ENCODE assay signal across 16 cellular contexts in the genomic region with DNA sequence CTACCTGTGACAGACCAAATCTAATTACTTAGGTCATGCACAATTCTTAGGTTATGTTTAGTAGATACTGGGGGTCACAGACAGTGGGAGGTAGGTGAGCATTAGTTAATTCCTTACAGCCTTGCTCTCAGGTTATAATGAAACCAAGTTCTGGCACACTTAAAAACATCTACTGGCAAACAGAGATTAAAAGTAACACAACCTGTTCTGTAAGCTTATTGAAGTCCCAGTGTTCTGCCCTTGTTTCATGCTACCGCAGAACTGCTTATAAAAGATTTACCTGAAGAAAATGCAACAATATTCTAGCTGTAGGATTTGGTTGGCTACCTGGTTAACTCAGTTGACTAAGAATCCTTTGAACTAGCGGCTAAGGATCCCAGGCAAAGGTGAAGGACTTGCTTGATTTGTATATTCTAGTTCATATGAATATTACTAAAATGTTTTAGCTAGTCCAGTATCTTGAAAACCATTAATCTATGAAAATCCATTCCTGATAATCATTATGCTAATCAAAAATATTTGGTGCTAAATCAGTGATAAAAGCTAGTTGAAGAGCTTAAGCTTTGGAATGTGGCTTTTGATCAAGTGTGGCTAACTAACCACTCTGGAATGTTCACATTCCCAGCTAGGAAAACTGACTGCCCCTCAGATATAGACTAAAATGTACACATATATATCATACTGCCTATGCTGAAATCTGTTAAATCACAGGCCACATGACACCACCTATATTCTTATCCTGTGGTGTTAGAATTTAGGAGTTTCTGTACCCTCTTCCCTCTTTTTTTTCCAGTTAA. TPM values are rescaled to one million over a fixed set of nuclear protein-coding genes. Genes with fewer than 3 reads are reported as not detected.
A peak's percentile ranks its signal among the peaks of the same experiment; 100 is the strongest.
DNase-seq lines count a peak whose midpoint lies in the region; FAIRE-seq and TF ChIP-seq lines count a peak whose summit lies in the region.
"Had no signal": no experiment of that assay in that cellular context is flagged by ENCODE, and none has a peak within 500 bp of the region (broad histone marks: within the 10 kb centered on the region; RNA-seq: fewer than 3 reads in every experiment).

No MANE protein-coding gene starts in this region.

- no peaks in the 10 kb centered on the region for H3K4me1 ChIP-seq in prostate gland (replicated peaks)

- TF ChIP-seq CTCF in prostate gland (IDR thresholded peaks at IDR 0.05) = no peak
- no peak for TF ChIP-seq CTCF in brain microvascular endothelial cell (IDR thresholded peaks at IDR 0.05; ENCODE audit: low read depth, low read length, missing control alignments)

- in situ Hi-C loops in brain microvascular endothelial cell (cut with HindIII; ENCODE audit: low pct_ligation_motif_present, low sequenced_read_pairs) = no loop called here

- H3K27me3 ChIP-seq in prostate gland (replicated peaks; ENCODE audit: insufficient read depth) (no peaks in the 10 kb centered on the region), brain microvascular endothelial cell (replicated peaks) (no peaks in the 10 kb centered on the region)
- H3K27me3 ChIP-seq: ovary had no signal

- H3K27ac ChIP-seq in prostate gland (peak overlapping the region; percentile 66 to 71), brain microvascular endothelial cell (no peak overlapping the region)
- H3K27ac ChIP-seq: KMS-11, ovary had no signal

- H3K36me3 ChIP-seq in prostate gland (no peaks in the 10 kb centered on the region), brain microvascular endothelial cell (replicated peaks) (no peaks in the 10 kb centered on the region)
- H3K36me3 ChIP-seq: ovary had no signal

- DNase-seq in ELR (ENCODE audit: low read depth) = peak; percentile 67
- DNase-seq in RCC 7860 (ENCODE audit: low spot score) = peak; percentile 18
- DNase-seq in fibroblast of peridontal ligament (ENCODE audit: extremely low read depth) = peak; percentile 7
- no peak for DNase-seq in prostate gland (ENCODE audit: low spot score)
- no peak for DNase-seq in NCI-H2029 treated with DMSO at 0.1 percent for 48 hours (lab: John Stamatoyannopoulos, UW)
- no peak for DNase-seq in NK-92 treated with Interleukin-12 subunit alpha and Interleukin-12 subunit beta, amount 100 ng/mL, for 24 hours (lab: John Stamatoyannopoulos, UW)
- DNase-seq in T-helper 9 cell = no peak
- no peak for DNase-seq in brain microvascular endothelial cell
- DNase-seq: activated CD4-positive, alpha-beta T cell treated with anti-CD3 and anti-CD28 coated beads, Interleukin-2, amount 50 U/mL, for 4 hours; central memory CD4-positive, alpha-beta T cell; erythroblast; NCI-H187 treated with DMSO at 0.1 percent for 48 hours; ovary; Right ventricle myocardium superior; T1000 had no signal

- intact Hi-C loops in prostate gland (cut with DNase I) = no loop called here

- peak; percentile 49 for FAIRE-seq in RCC 7860 (lab: Jason Lieb, UNC)

- no peak for TF ChIP-seq POLR2A in prostate gland (IDR thresholded peaks at IDR 0.05)

- 49% methylated on average over 2 of the region's 2 CpGs for WGBS in prostate gland

- no peaks in the 10 kb centered on the region for H3K9me3 ChIP-seq in prostate gland
- H3K9me3 ChIP-seq: ovary had no signal

- H3K4me3 ChIP-seq in prostate gland (peak overlapping the region in 1 of 2 donors; percentile 0), brain microvascular endothelial cell (ENCODE audit: low read depth, low read length) (no peak overlapping the region)
- H3K4me3 ChIP-seq: ovary had no signal

RNA-seq across cellular contexts. Expression of gene PEX3, which starts 7.2 kb away (rescaled TPM):
- 10 to 100 TPM; 16.0 to 23.7 TPM for total RNA-seq in prostate gland

RNA-seq across cellular contexts. Expression of gene ADAT2, which starts 7.3 kb away (rescaled TPM):
- total RNA-seq in prostate gland = 1 to 10 TPM; 3.2 to 4.2 TPM

RNA-seq across cellular contexts. Expression of gene FUCA2, which starts 53.8 kb away (rescaled TPM):
- total RNA-seq in prostate gland = 10 to 100 TPM; 32.5 to 32.7 TPM

Comparison
In these comparisons a context has a peak if more than half of its experiments do, and no peak if none do; other contexts are left out.
1. DNase-seq: peak in ELR (single experiment), RCC 7860 (single experiment) and fibroblast of peridontal ligament (single experiment); none in prostate gland (single experiment), NCI-H2029 treated with DMSO at 0.1 percent for 48 hours (single experiment), NK-92 treated with Interleukin-12 subunit alpha and Interleukin-12 subunit beta, amount 100 ng/mL, for 24 hours (single experiment), T-helper 9 cell (single experiment) and brain microvascular endothelial cell (single experiment).